ENCODE assay signal across 7 cellular contexts in the genomic region with DNA sequence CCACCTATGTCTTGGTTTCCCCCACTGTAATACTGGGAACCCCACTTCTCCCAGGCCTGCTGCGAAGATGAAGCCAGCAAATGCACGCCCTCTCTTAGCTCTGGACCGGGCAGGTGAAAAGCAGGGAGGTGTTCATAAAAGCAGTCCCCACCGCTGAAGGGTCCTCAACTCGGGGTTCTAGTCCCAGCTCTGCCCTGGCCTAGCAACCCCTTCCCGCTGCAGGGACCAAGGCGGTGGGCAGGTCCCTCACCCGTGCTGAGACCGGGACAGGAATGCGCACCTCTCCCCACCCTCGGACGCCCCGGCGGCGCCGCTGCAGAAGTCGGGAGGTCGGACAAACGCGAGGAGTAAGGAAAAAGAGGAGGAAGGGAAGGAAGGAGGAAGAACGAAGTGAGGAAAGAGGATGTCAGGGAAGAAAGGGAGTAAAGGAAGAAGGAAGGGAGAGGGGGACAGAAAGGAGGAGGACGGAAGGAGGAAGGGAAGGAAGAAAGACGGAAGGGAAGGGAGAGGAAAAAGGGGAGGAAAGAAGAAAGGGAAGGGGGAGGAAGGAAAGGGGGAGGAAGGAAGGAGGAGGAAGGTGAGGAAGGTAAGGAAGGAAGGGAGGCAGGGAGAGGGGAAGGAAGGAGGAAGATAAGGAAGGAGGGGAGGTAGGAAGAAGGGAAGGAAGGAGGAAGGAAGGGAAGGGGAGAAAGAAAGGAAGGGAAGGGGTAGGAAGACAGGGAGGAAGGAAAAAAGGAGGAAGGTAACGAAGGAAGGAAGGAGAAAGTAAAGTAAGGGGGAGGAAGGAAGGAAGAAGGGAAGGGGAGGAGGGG. TPM values are rescaled to one million over a fixed set of nuclear protein-coding genes. Genes with fewer than 3 reads are reported as not detected.
DNase-seq lines count a peak whose midpoint lies in the region; ATAC-seq and TF ChIP-seq lines count a peak whose summit lies in the region.

No MANE protein-coding gene starts in this region.

- POLR2A ChIA-PET in naive thymus-derived CD8-positive, alpha-beta T cell (lab: Charles Lee), result interaction anchor here (1.0 to 1.4 kb wide), 3 partner anchors 10 to 82 kb away, joined by 3 read pairs; no protein-coding TSS in a partner anchor

- H3K4me1 ChIP-seq in duodenal mucosa (ENCODE audit: control insufficient read depth in 1 of 2, insufficient read depth in 2 of 2, low read length in 2 of 2), result peaks cover 14% of the 10 kb centered on the region in 2 donors

- no peak for ATAC-seq in naive thymus-derived CD8-positive, alpha-beta T cell
- no peak for ATAC-seq in activated CD4-positive, CD25-positive, alpha-beta regulatory T cell treated with anti-CD3 and anti-CD28 coated beads, Interleukin-2, amount 50 U/mL, for 24 hours

- no peaks in the 10 kb centered on the region for H3K9me3 ChIP-seq in duodenal mucosa (ENCODE audit: control insufficient read depth in 1 of 2, low read length in 2 of 2)

- H3K27ac Mint-ChIP-seq in naive thymus-derived CD8-positive, alpha-beta T cell, result peak overlapping the region; percentile 54 to 89 (median 83)

- TF ChIP-seq CTCF in GM10266 (IDR thresholded peaks at IDR 0.05; ENCODE audit: control insufficient read depth, insufficient read depth, low read depth, missing control alignments), result no peak

- H3K9me3 Mint-ChIP-seq in naive thymus-derived CD8-positive, alpha-beta T cell, result no peaks in the 10 kb centered on the region

- peaks cover 3 to 26% (median 8%) of the 10 kb centered on the region in 3 donors for H3K36me3 Mint-ChIP-seq in naive thymus-derived CD8-positive, alpha-beta T cell

- H3K4me3 Mint-ChIP-seq in naive thymus-derived CD8-positive, alpha-beta T cell, result peak overlapping the region; percentile 84 to 99 (median 92)

- H3K9ac ChIP-seq in duodenal mucosa (ENCODE audit: low read depth in 1 of 2, low read length in 2 of 2), result peak overlapping the region; percentile 77 to 91

- DNase-seq in GM10266 (ENCODE audit: extremely low spot score) (peak; percentile 19), NCI-H69 (lab: John Stamatoyannopoulos, UW) (peak; percentile 37), dedifferentiated amniotic fluid mesenchymal stem cell (ENCODE audit: extremely low spot score) (no peak), NCI-H510A (lab: John Stamatoyannopoulos, UW) (no peak)
- peak in 1 of 10 donors; percentile 5 for DNase-seq in naive thymus-derived CD8-positive, alpha-beta T cell

- no peak overlapping the region for H3K27ac ChIP-seq in duodenal mucosa (ENCODE audit: low read depth, low read length)

- peaks cover 9 to 12% of the 10 kb centered on the region in 2 donors for H3K36me3 ChIP-seq in duodenal mucosa (ENCODE audit: control insufficient read depth in 1 of 2, insufficient read depth in 2 of 2, low read length in 2 of 2)

- no peaks in the 10 kb centered on the region for H3K27me3 Mint-ChIP-seq in naive thymus-derived CD8-positive, alpha-beta T cell

- peak overlapping the region; percentile 93 to 98 for H3K4me3 ChIP-seq in duodenal mucosa (ENCODE audit: low read depth in 1 of 2, low read length in 2 of 2)

- no peaks in the 10 kb centered on the region for H3K27me3 ChIP-seq in duodenal mucosa (ENCODE audit: control insufficient read depth in 1 of 2, insufficient read depth in 2 of 2, low read length in 2 of 2)

- peaks cover 26 to 49% (median 44%) of the 10 kb centered on the region in 4 donors for H3K4me1 Mint-ChIP-seq in naive thymus-derived CD8-positive, alpha-beta T cell

RNA-seq across cellular contexts. Expression of gene SPRING1, which starts 0.7 kb away (rescaled TPM):
- total RNA-seq in naive thymus-derived CD8-positive, alpha-beta T cell, result 10 to 100 TPM; 23.6 to 24.2 TPM
- 10 to 100 TPM; 14.6 to 18.9 (median 16.3) TPM for polyA plus RNA-seq in naive thymus-derived CD8-positive, alpha-beta T cell

RNA-seq across cellular contexts. Expression of gene RNFT2, which starts 0.9 kb away (rescaled TPM):
- total RNA-seq in naive thymus-derived CD8-positive, alpha-beta T cell, result 1 to 10 TPM; 6.8 to 7.2 TPM
- 1 to 10 TPM; 1.9 to 2.4 (median 2.4) TPM for polyA plus RNA-seq in naive thymus-derived CD8-positive, alpha-beta T cell

Comparison
In these comparisons a context has a peak if more than half of its experiments do, and no peak if none do; other contexts are left out.
1. DNase-seq: peak in GM10266 (single experiment) and NCI-H69 (single experiment); none in dedifferentiated amniotic fluid mesenchymal stem cell (single experiment) and NCI-H510A (single experiment).